ENCODE assay signal across 17 cellular contexts in genomic region chr7:80216996-80217842, GRCh38.
DNase-seq lines count a peak whose midpoint lies in the region; ATAC-seq lines count a peak whose summit lies in the region.
"Had no signal": no experiment of that assay in that cellular context is flagged by ENCODE, and none has a peak within 500 bp of the region (broad histone marks: within the 10 kb centered on the region; RNA-seq: fewer than 3 reads in every experiment).

No MANE protein-coding gene starts in this region.

- ATAC-seq in GM19025 (IDR thresholded peaks at IDR 0.05; ENCODE audit: low read depth, unreplicated experiment), result peak; percentile 45
- no peak for ATAC-seq in HG02588 (IDR thresholded peaks at IDR 0.05; ENCODE audit: unreplicated experiment)
- no peak for ATAC-seq in GM19463 (IDR thresholded peaks at IDR 0.05; ENCODE audit: unreplicated experiment)
- ATAC-seq: gastrocnemius medialis, left colon had no signal

- H3K36me3 Mint-ChIP-seq in activated CD4-positive, alpha-beta T cell treated with anti-CD3 and anti-CD28 coated beads, Interleukin-2, amount 10 ng/mL, durations not matched to agents 24 days and 14 days (ENCODE audit: low read depth), result no peaks in the 10 kb centered on the region
- H3K36me3 Mint-ChIP-seq: activated naive CD8-positive, alpha-beta T cell treated with anti-CD3 and anti-CD28 coated beads, Interleukin-2, amount 10 ng/mL, durations not matched to agents 7 days and 5 days; CD4-positive, alpha-beta memory T cell had no signal

- H3K27me3 Mint-ChIP-seq in activated CD4-positive, alpha-beta T cell treated with anti-CD3 and anti-CD28 coated beads, Interleukin-2, amount 10 ng/mL, durations not matched to agents 24 days and 14 days, result no peaks in the 10 kb centered on the region
- H3K27me3 Mint-ChIP-seq: CD4-positive, alpha-beta memory T cell had no signal

- no peak overlapping the region for H3K4me3 Mint-ChIP-seq in activated CD4-positive, alpha-beta T cell treated with anti-CD3 and anti-CD28 coated beads, Interleukin-2, amount 10 ng/mL, durations not matched to agents 24 days and 14 days
- H3K4me3 Mint-ChIP-seq: activated naive CD8-positive, alpha-beta T cell treated with anti-CD3 and anti-CD28 coated beads, Interleukin-2, amount 10 ng/mL, durations not matched to agents 7 days and 5 days; CD4-positive, alpha-beta memory T cell; H9 had no signal

- H3K4me1 Mint-ChIP-seq in activated CD4-positive, alpha-beta T cell treated with anti-CD3 and anti-CD28 coated beads, Interleukin-2, amount 10 ng/mL, durations not matched to agents 24 days and 14 days, result peaks cover 9% of the 10 kb centered on the region
- H3K4me1 Mint-ChIP-seq: activated naive CD8-positive, alpha-beta T cell treated with anti-CD3 and anti-CD28 coated beads, Interleukin-2, amount 10 ng/mL, durations not matched to agents 7 days and 5 days; CD4-positive, alpha-beta memory T cell had no signal

- intact Hi-C loops in activated CD4-positive, alpha-beta T cell treated with anti-CD3 and anti-CD28 coated beads, Interleukin-2, amount 10 ng/mL, durations not matched to agents 24 days and 14 days (cut with micrococcal nuclease), result loop anchor here (1.0 to 5.0 kb wide), 3 partner anchors 45 to 140 kb away; no protein-coding TSS in a partner anchor

- DNase-seq in activated CD4-positive, alpha-beta T cell treated with anti-CD3 and anti-CD28 coated beads, Interleukin-2, amount 10 ng/mL, durations not matched to agents 24 days and 14 days, result no peak
- DNase-seq in activated CD4-positive, alpha-beta T cell treated with anti-CD3 and anti-CD28 coated beads for 48 hours, result no peak
- DNase-seq in NCI-H1694 treated with DMSO at 0.1 percent for 48 hours (lab: John Stamatoyannopoulos, UW), result peak; percentile 44
- DNase-seq in left kidney (ENCODE audit: low read depth, low spot score), result peak; percentile 28
- no peak for DNase-seq in NCI-H2227 treated with DMSO at 0.1 percent for 48 hours (lab: John Stamatoyannopoulos, UW)
- DNase-seq: activated naive CD8-positive, alpha-beta T cell treated with anti-CD3 and anti-CD28 coated beads, Interleukin-2, amount 10 ng/mL, durations not matched to agents 7 days and 5 days; CD4-positive, alpha-beta memory T cell; dorsolateral prefrontal cortex; gastrocnemius medialis; H9; Karpas-422; left colon; NCI-H1105 treated with DMSO at 0.1 percent for 48 hours; SHP77 had no signal

- no peaks in the 10 kb centered on the region for H3K9me3 Mint-ChIP-seq in activated CD4-positive, alpha-beta T cell treated with anti-CD3 and anti-CD28 coated beads, Interleukin-2, amount 10 ng/mL, durations not matched to agents 24 days and 14 days
- H3K9me3 Mint-ChIP-seq: activated naive CD8-positive, alpha-beta T cell treated with anti-CD3 and anti-CD28 coated beads, Interleukin-2, amount 10 ng/mL, durations not matched to agents 7 days and 5 days; H9 had no signal

- H3K27ac Mint-ChIP-seq in activated CD4-positive, alpha-beta T cell treated with anti-CD3 and anti-CD28 coated beads, Interleukin-2, amount 10 ng/mL, durations not matched to agents 24 days and 14 days, result peak overlapping the region; percentile 54
- H3K27ac Mint-ChIP-seq: activated naive CD8-positive, alpha-beta T cell treated with anti-CD3 and anti-CD28 coated beads, Interleukin-2, amount 10 ng/mL, durations not matched to agents 7 days and 5 days; CD4-positive, alpha-beta memory T cell; H9 had no signal

Comparison
In these comparisons a context has a peak if more than half of its experiments do, and no peak if none do; other contexts are left out.
1. DNase-seq: peak in NCI-H1694 treated with DMSO at 0.1 percent for 48 hours (single experiment) and left kidney (single experiment); none in activated CD4-positive, alpha-beta T cell treated with anti-CD3 and anti-CD28 coated beads, Interleukin-2, amount 10 ng/mL, durations not matched to agents 24 days and 14 days (single experiment), activated CD4-positive, alpha-beta T cell treated with anti-CD3 and anti-CD28 coated beads for 48 hours (single experiment) and NCI-H2227 treated with DMSO at 0.1 percent for 48 hours (single experiment).